In genomic region chr7:28509256-28510021, GRCh38 we compare ENCODE assay signal across 10 cellular contexts.
DNase-seq lines count a peak whose midpoint lies in the region; ATAC-seq, FAIRE-seq and TF ChIP-seq lines count a peak whose summit lies in the region.
"Had no signal": no experiment of that assay in that cellular context is flagged by ENCODE, and none has a peak within 500 bp of the region (broad histone marks: within the 10 kb centered on the region; RNA-seq: fewer than 3 reads in every experiment).

No MANE protein-coding gene starts in this region.

- TF ChIP-seq CTCF in GM12865 (IDR thresholded peaks at IDR 0.05; ENCODE audit: insufficient read depth, low read depth, low read length, missing control alignments) = no peak
- TF ChIP-seq CTCF in esophagus squamous epithelium (IDR thresholded peaks at IDR 0.05) = no peak
- no peak for TF ChIP-seq CTCF in D721Med (IDR thresholded peaks at IDR 0.05; ENCODE audit: insufficient read depth, missing control alignments)
- no peak for TF ChIP-seq CTCF in type B pancreatic cell (conservative IDR thresholded peaks at IDR 0.05)

- H3K4me3 ChIP-seq in GM12865 (ENCODE audit: low read depth, low read length) (peak overlapping the region; percentile 6; the same call in 1 of the 2 replicates), esophagus squamous epithelium (no peak overlapping the region)

- H3K27ac Mint-ChIP-seq in type B pancreatic cell = no peak overlapping the region

- H3K27me3 ChIP-seq in esophagus squamous epithelium = no peaks in the 10 kb centered on the region

- H3K4me3 Mint-ChIP-seq in type B pancreatic cell = no peak overlapping the region

- WGBS in esophagus squamous epithelium, 2 donors = 50 to 54% methylated on average over 9 to 12 of the region's 12 CpGs

- H3K36me3 ChIP-seq in esophagus squamous epithelium = no peaks in the 10 kb centered on the region

- H3K4me1 Mint-ChIP-seq in type B pancreatic cell (ENCODE audit: unreplicated experiment) = peaks cover 20% of the 10 kb centered on the region

- H3K27ac ChIP-seq in esophagus squamous epithelium = no peak overlapping the region

- intact Hi-C loops in esophagus squamous epithelium (cut with DNase I) = no loop called here

- DNase-seq in GM12865 (ENCODE audit: low read depth) (peak; percentile 77), germinal center (ENCODE audit: low spot score) (peak; percentile 12), esophagus squamous epithelium (lab: John Stamatoyannopoulos, UW) (no peak), D721Med (ENCODE audit: insufficient read length, low spot score) (no peak), HUDEP-2 (lab: John Stamatoyannopoulos, UW; ENCODE audit: unreplicated experiment in 76 of 76) (no peak), type B pancreatic cell (ENCODE audit: extremely low spot score, unreplicated experiment) (no peak)
- DNase-seq: DMS53; NK-92 treated with Interleukin-12 subunit alpha and Interleukin-12 subunit beta, amount 100 ng/mL, for 24 hours had no signal

- H3K36me3 Mint-ChIP-seq in type B pancreatic cell = peaks cover 4% of the 10 kb centered on the region

- no peaks in the 10 kb centered on the region for H3K9me3 ChIP-seq in esophagus squamous epithelium

- ATAC-seq in GM21447 (IDR thresholded peaks at IDR 0.05; ENCODE audit: unreplicated experiment) (peak; percentile 83), HG03378 (IDR thresholded peaks at IDR 0.05; ENCODE audit: unreplicated experiment) (peak; percentile 77)

- TF ChIP-seq POLR2A in esophagus squamous epithelium (IDR thresholded peaks at IDR 0.05) = no peak

- H3K4me1 ChIP-seq in esophagus squamous epithelium = no peaks in the 10 kb centered on the region

- FAIRE-seq in D721Med (lab: Jason Lieb, UNC) = no peak

- H3K9me3 Mint-ChIP-seq in type B pancreatic cell = no peaks in the 10 kb centered on the region

- H3K27me3 Mint-ChIP-seq in type B pancreatic cell = peaks cover 15% of the 10 kb centered on the region

Comparison
In these comparisons a context has a peak if more than half of its experiments do, and no peak if none do; other contexts are left out.
1. DNase-seq: peak in GM12865 (single experiment) and germinal center (single experiment); none in esophagus squamous epithelium (single experiment), D721Med (single experiment), HUDEP-2 (0 of 76) and type B pancreatic cell (single experiment).